Comparison of ENCODE assay signal across 23 cellular contexts in genomic region chr3:69296995-69297394, GRCh38.
"Had no signal": no experiment of that assay in that cellular context is flagged by ENCODE, and none has a peak within 500 bp of the region (broad histone marks: within the 10 kb centered on the region; RNA-seq: fewer than 3 reads in every experiment).

No MANE protein-coding gene starts in this region.

- H3K27ac Mint-ChIP-seq: activated CD8-positive, alpha-beta T cell treated with anti-CD3 and anti-CD28 coated beads, Interleukin-2, amount 10 ng/mL, durations not matched to agents 7 days and 5 days; activated naive CD4-positive, alpha-beta T cell treated with anti-CD3 and anti-CD28 coated beads for 36 hours; activated naive CD8-positive, alpha-beta T cell; T-helper 1 cell treated with Interleukin-12 subunit alpha and Interleukin-12 subunit beta and Interleukin-4 antibody, amounts not matched to agents 30 μg/mL and 1 μg/mL, for 36 hours had no signal

- H3K27me3 ChIP-seq: Peyer's patch, SJSA1 had no signal

- H3K9me3 ChIP-seq: Peyer's patch, SJSA1 had no signal

- H3K9me3 Mint-ChIP-seq: activated naive CD4-positive, alpha-beta T cell treated with anti-CD3 and anti-CD28 coated beads for 36 hours; activated T-cell treated with anti-CD3 and anti-CD28 coated beads, Interleukin-2, amount 50 U/mL, for 4 hours; brain; IgD-negative memory B cell; T-helper 1 cell treated with Interleukin-12 subunit alpha and Interleukin-12 subunit beta and Interleukin-4 antibody, amounts not matched to agents 30 μg/mL and 1 μg/mL, for 36 hours had no signal

- ATAC-seq: activated CD8-positive, alpha-beta T cell treated with anti-CD3 and anti-CD28 coated beads, Interleukin-2, amount 10 ng/mL, durations not matched to agents 7 days and 5 days; activated T-cell treated with anti-CD3 and anti-CD28 coated beads, Interleukin-2, amount 50 U/mL, for 4 hours had no signal

- H3K36me3 ChIP-seq: Peyer's patch, SJSA1 had no signal

- DNase-seq: activated CD4-positive, alpha-beta T cell treated with anti-CD3 and anti-CD28 coated beads for 48 hours; activated CD4-positive, alpha-beta T cell treated with anti-CD3 and anti-CD28 coated beads, Interleukin-2, amount 50 U/mL, for 4 hours; activated CD4-positive, CD25-positive, alpha-beta regulatory T cell treated with anti-CD3 and anti-CD28 coated beads, Interleukin-2, amount 50 U/mL, for 72 hours; activated CD8-positive, alpha-beta T cell treated with anti-CD3 and anti-CD28 coated beads, Interleukin-2, amount 10 ng/mL, durations not matched to agents 7 days and 5 days; activated gamma-delta T cell; activated naive CD4-positive, alpha-beta T cell treated with anti-CD3 and anti-CD28 coated beads for 36 hours; activated T-cell treated with anti-CD3 and anti-CD28 coated beads, Interleukin-2, amount 50 U/mL, for 4 hours; amygdala; KG1; NCI-H1092; NCI-H1417; NCI-H1930; NCI-H2171 treated with DMSO at 0.1 percent for 48 hours; NCI-H345; NCI-H510A; Peyer's patch; Right ventricle myocardium superior had no signal

- H3K27me3 Mint-ChIP-seq: activated naive CD8-positive, alpha-beta T cell; brain; IgD-negative memory B cell had no signal

- H3K27ac ChIP-seq: Peyer's patch, RWPE1, SJSA1 had no signal

- H3K4me1 Mint-ChIP-seq: IgD-negative memory B cell had no signal

- H3K4me3 ChIP-seq: Peyer's patch, SJSA1 had no signal

- H3K4me3 Mint-ChIP-seq: activated CD8-positive, alpha-beta T cell treated with anti-CD3 and anti-CD28 coated beads, Interleukin-2, amount 10 ng/mL, durations not matched to agents 7 days and 5 days; activated naive CD4-positive, alpha-beta T cell treated with anti-CD3 and anti-CD28 coated beads for 36 hours; activated naive CD8-positive, alpha-beta T cell; activated T-cell treated with anti-CD3 and anti-CD28 coated beads, Interleukin-2, amount 50 U/mL, for 4 hours; IgD-negative memory B cell; T-helper 1 cell treated with Interleukin-12 subunit alpha and Interleukin-12 subunit beta and Interleukin-4 antibody, amounts not matched to agents 30 μg/mL and 1 μg/mL, for 36 hours had no signal

- H3K36me3 Mint-ChIP-seq: activated naive CD8-positive, alpha-beta T cell; IgD-negative memory B cell had no signal

- H3K4me1 ChIP-seq: Peyer's patch had no signal
